In the genomic region with DNA sequence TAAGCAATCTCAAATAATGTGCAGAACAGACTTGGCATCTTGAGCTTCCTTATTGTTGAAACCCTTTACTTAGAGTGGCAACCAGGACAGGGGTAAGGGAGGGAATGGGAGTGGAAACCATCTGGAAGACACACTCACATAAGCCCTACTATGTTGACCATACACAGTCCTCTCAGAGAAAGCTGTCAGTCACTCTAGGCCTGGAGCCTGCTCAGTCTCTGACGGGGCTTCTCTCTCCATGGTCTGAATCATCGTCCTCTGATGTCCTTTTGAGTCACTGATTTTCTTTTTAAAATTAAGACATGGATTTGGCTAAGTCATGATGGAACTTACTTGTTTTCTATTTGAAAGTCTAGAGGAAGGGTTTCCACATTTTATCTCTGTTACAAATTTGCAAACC, we compare ENCODE assay signal across 10 cellular contexts.
DNase-seq lines count a peak whose midpoint lies in the region; ATAC-seq and TF ChIP-seq lines count a peak whose summit lies in the region.
"Had no signal": no experiment of that assay in that cellular context is flagged by ENCODE, and none has a peak within 500 bp of the region (broad histone marks: within the 10 kb centered on the region; RNA-seq: fewer than 3 reads in every experiment).

No MANE protein-coding gene starts in this region.

- H3F3A ChIP-seq in SK-N-SH (replicated peaks; ENCODE audit: insufficient read depth), result peaks cover 3% of the 10 kb centered on the region

- peaks cover 43 to 48% of the 10 kb centered on the region in 2 experiments; a peak in 3 of 4 replicates for H3K4me1 ChIP-seq in SK-N-SH (ENCODE audit: control insufficient read depth in 1 of 2, insufficient read depth in 2 of 2, low read depth in 1 of 2, low read length in 1 of 2)
- peaks cover 0 to 29% (median 19%) of the 10 kb centered on the region in 4 donors for H3K4me1 ChIP-seq in tibial nerve

- H3K4me2 ChIP-seq in SK-N-SH, result peak overlapping the region; percentile 57

- H3K9me3 ChIP-seq in SK-N-SH, result no peaks in the 10 kb centered on the region
- H3K9me3 ChIP-seq in tibial nerve, result no peaks in the 10 kb centered on the region

- H3K36me3 Mint-ChIP-seq in osteocyte (ENCODE audit: unreplicated experiment), result peaks cover 1% of the 10 kb centered on the region

- TF ChIP-seq RAD21 in SK-N-SH (IDR thresholded peaks at IDR 0.05; ENCODE audit: low read length), result no peak

- TF ChIP-seq CTCF in SK-N-SH (IDR thresholded peaks at IDR 0.05) (no peak), fibroblast of villous mesenchyme (IDR thresholded peaks at IDR 0.05; ENCODE audit: insufficient read depth, low read depth, low read length) (no peak), osteocyte (IDR thresholded peaks at IDR 0.05) (no peak), tibial nerve (IDR thresholded peaks at IDR 0.05) (no peak)

- peak; percentile 86 for DNase-seq in ELR (ENCODE audit: low read depth)
- no peak for DNase-seq in SK-N-SH
- peak; percentile 41 for DNase-seq in fibroblast of villous mesenchyme (ENCODE audit: low read depth)
- no peak for DNase-seq in osteocyte (ENCODE audit: extremely low spot score, unreplicated experiment)
- DNase-seq in NCI-H510A (lab: John Stamatoyannopoulos, UW), result no peak
- DNase-seq in stimulated activated CD4-positive, alpha-beta T cell treated with anti-CD3 and anti-CD28 coated beads, Interleukin-12 subunit alpha, Interleukin-12 subunit beta, amount 100 ng/mL, for 4 hours, result no peak
- DNase-seq in tibial nerve (ENCODE audit: low spot score in 2 of 2), result no peak
- DNase-seq: activated CD4-positive, alpha-beta T cell treated with anti-CD3 and anti-CD28 coated beads, Interleukin-2, amount 10 ng/mL, durations not matched to agents 24 days and 14 days; activated naive CD4-positive, alpha-beta T cell had no signal

- H3K36me3 ChIP-seq in SK-N-SH (replicated peaks in 1 of 2; ENCODE audit: control insufficient read depth in 1 of 2, insufficient read depth in 2 of 2, low read length in 1 of 2), result no peaks in the 10 kb centered on the region
- no peaks in the 10 kb centered on the region for H3K36me3 ChIP-seq in tibial nerve

- TF ChIP-seq POLR2A in tibial nerve (IDR thresholded peaks at IDR 0.05), result no peak

- H3K9me3 Mint-ChIP-seq in osteocyte (ENCODE audit: unreplicated experiment), result no peaks in the 10 kb centered on the region
- H3K9me3 Mint-ChIP-seq: activated CD4-positive, alpha-beta T cell treated with anti-CD3 and anti-CD28 coated beads, Interleukin-2, amount 10 ng/mL, durations not matched to agents 24 days and 14 days had no signal

- H3K4me3 Mint-ChIP-seq in osteocyte (ENCODE audit: unreplicated experiment), result no peak overlapping the region
- H3K4me3 Mint-ChIP-seq: activated CD4-positive, alpha-beta T cell treated with anti-CD3 and anti-CD28 coated beads, Interleukin-2, amount 10 ng/mL, durations not matched to agents 24 days and 14 days had no signal

- H2AFZ ChIP-seq in SK-N-SH (ENCODE audit: low read depth), result no peak overlapping the region

- no peak overlapping the region for H3K9ac ChIP-seq in SK-N-SH

- H3K4me3 ChIP-seq in SK-N-SH (ENCODE audit: low read depth in 2 of 2, low read length in 1 of 2) (no peak overlapping the region), fibroblast of villous mesenchyme (ENCODE audit: low read depth, low read length) (no peak overlapping the region), tibial nerve (no peak overlapping the region)

- peaks cover 4% of the 10 kb centered on the region; the same call in 1 of the 2 replicates for H4K20me1 ChIP-seq in SK-N-SH (ENCODE audit: insufficient read depth)

- H3K27me3 ChIP-seq in SK-N-SH (ENCODE audit: insufficient read depth) (no peaks in the 10 kb centered on the region), tibial nerve (no peaks in the 10 kb centered on the region)

- H3K9me2 ChIP-seq in SK-N-SH, result no peaks in the 10 kb centered on the region

- CTCF ChIA-PET in SK-N-SH (lab: Yijun Ruan, JAX), result interaction anchor here (0.9 to 1.1 kb wide), 2 partner anchors 9 to 12 kb away, joined by 3 read pairs; no protein-coding TSS in a partner anchor

- no peak for ATAC-seq in HG02678 (IDR thresholded peaks at IDR 0.05; ENCODE audit: unreplicated experiment)

- H3K27me3 Mint-ChIP-seq in osteocyte (ENCODE audit: unreplicated experiment), result no peaks in the 10 kb centered on the region

- H3K4me1 Mint-ChIP-seq in osteocyte (ENCODE audit: unreplicated experiment), result peaks cover 59% of the 10 kb centered on the region

- WGBS in SK-N-SH (ENCODE audit: low lambda C conversion rate), result 26% methylated on average over 2 of the region's 2 CpGs
- WGBS in tibial nerve, 2 donors, result 69 to 71% methylated on average over 2 of the region's 2 CpGs

- peak overlapping the region; percentile 80 for H3K27ac Mint-ChIP-seq in osteocyte (ENCODE audit: unreplicated experiment)
- H3K27ac Mint-ChIP-seq: activated CD4-positive, alpha-beta T cell treated with anti-CD3 and anti-CD28 coated beads, Interleukin-2, amount 10 ng/mL, durations not matched to agents 24 days and 14 days had no signal

- peaks cover 71% of the 10 kb centered on the region for H3K79me2 ChIP-seq in SK-N-SH (ENCODE audit: insufficient read depth)

- POLR2A ChIA-PET in SK-N-SH (lab: Yijun Ruan, JAX), result no interaction called here

- TF ChIP-seq EP300 in SK-N-SH (IDR thresholded peaks at IDR 0.05; ENCODE audit: borderline replicate concordance in 1 of 2, low read depth in 1 of 2, low read length in 1 of 2) (no peak), tibial nerve (IDR thresholded peaks at IDR 0.05) (no peak)

- H3K27ac ChIP-seq in SK-N-SH (ENCODE audit: low read depth in 2 of 2, low read length in 1 of 2) (peak overlapping the region in 1 of 2 experiments; percentile 67; a peak in 2 of 4 replicates), tibial nerve (peak overlapping the region in 1 of 4 donors; percentile 38)

TF ChIP-seq in SK-N-SH, 30 proteins besides CTCF, POLR2A, EP300 and RAD21:
- TF ChIP-seq REST (IDR thresholded peaks at IDR 0.05; ENCODE audit: low read depth, low read length) (peak; percentile 65; the same call in 1 of the 2 replicates), JUND (IDR thresholded peaks at IDR 0.05) (0 out of 2 replicates have a peak, but pooled peaks have one; percentile 20), YY1 (IDR thresholded peaks at IDR 0.05; ENCODE audit: low read depth) (no peak), POLR2AphosphoS5 (IDR thresholded peaks at IDR 0.05; ENCODE audit: low read depth, low read length) (no peak), FOSL2 (IDR thresholded peaks at IDR 0.05; ENCODE audit: borderline replicate concordance, low read depth) (peak; percentile 25; the same call in 1 of the 2 replicates), TCF12 (IDR thresholded peaks at IDR 0.05) (peak; percentile 33; the same call in 1 of the 2 replicates)
- TF ChIP-seq, protein P1, sequence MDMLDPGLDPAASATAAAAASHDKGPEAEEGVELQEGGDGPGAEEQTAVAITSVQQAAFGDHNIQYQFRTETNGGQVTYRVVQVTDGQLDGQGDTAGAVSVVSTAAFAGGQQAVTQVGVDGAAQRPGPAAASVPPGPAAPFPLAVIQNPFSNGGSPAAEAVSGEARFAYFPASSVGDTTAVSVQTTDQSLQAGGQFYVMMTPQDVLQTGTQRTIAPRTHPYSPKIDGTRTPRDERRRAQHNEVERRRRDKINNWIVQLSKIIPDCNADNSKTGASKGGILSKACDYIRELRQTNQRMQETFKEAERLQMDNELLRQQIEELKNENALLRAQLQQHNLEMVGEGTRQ (IDR thresholded peaks at IDR 0.05; ENCODE audit: borderline replicate concordance, low read depth, low read length), result no peak
- TF ChIP-seq, protein P2, sequence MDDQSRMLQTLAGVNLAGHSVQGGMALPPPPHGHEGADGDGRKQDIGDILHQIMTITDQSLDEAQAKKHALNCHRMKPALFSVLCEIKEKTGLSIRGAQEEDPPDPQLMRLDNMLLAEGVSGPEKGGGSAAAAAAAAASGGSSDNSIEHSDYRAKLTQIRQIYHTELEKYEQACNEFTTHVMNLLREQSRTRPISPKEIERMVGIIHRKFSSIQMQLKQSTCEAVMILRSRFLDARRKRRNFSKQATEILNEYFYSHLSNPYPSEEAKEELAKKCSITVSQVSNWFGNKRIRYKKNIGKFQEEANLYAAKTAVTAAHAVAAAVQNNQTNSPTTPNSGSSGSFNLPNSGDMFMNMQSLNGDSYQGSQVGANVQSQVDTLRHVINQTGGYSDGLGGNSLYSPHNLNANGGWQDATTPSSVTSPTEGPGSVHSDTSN (IDR thresholded peaks at IDR 0.05), result peak; percentile 75

Comparison
In these comparisons a context has a peak if more than half of its experiments do, and no peak if none do; other contexts are left out.
1. DNase-seq: peak in ELR (single experiment) and fibroblast of villous mesenchyme (single experiment); none in SK-N-SH (single experiment), osteocyte (single experiment), NCI-H510A (single experiment), stimulated activated CD4-positive, alpha-beta T cell treated with anti-CD3 and anti-CD28 coated beads, Interleukin-12 subunit alpha, Interleukin-12 subunit beta, amount 100 ng/mL, for 4 hours (single experiment) and tibial nerve (0 of 2).